14 cellular contexts compared by ENCODE assay signal in genomic region chr1:10173582-10173981, GRCh38.
"Had no signal": no experiment of that assay in that cellular context is flagged by ENCODE, and none has a peak within 500 bp of the region (broad histone marks: within the 10 kb centered on the region; RNA-seq: fewer than 3 reads in every experiment).

No MANE protein-coding gene starts in this region.

- H3K9me3 Mint-ChIP-seq: activated T-helper 1 cell treated with anti-CD3 and anti-CD28 coated beads, Interleukin-12 subunit alpha, Interleukin-12 subunit beta, Interleukin-2, Interleukin-4 antibody, amounts not matched to agents 30 ng/mL and 10 ng/mL and 1 ng/mL, durations not matched to agents 14 hours and 24 hours and 36 hours; dendritic cell treated with granulocyte-macrophage colony-stimulating factor and Interleukin-4, amounts not matched to agents 40 ng/mL and 50 ng/mL, for 4 days; immature natural killer cell had no signal

- H3K9me3 ChIP-seq: adrenal gland, lower lobe of right lung, prostate gland, sigmoid colon had no signal

- H3K27ac Mint-ChIP-seq: activated T-helper 1 cell treated with anti-CD3 and anti-CD28 coated beads, Interleukin-12 subunit alpha, Interleukin-12 subunit beta, Interleukin-2, Interleukin-4 antibody, amounts not matched to agents 30 ng/mL and 10 ng/mL and 1 ng/mL, durations not matched to agents 14 hours and 24 hours and 36 hours; dendritic cell treated with granulocyte-macrophage colony-stimulating factor and Interleukin-4, amounts not matched to agents 40 ng/mL and 50 ng/mL, for 4 days; immature natural killer cell had no signal

- FAIRE-seq: TTC549 had no signal

- H3K4me3 Mint-ChIP-seq: activated T-helper 1 cell treated with anti-CD3 and anti-CD28 coated beads, Interleukin-12 subunit alpha, Interleukin-12 subunit beta, Interleukin-2, Interleukin-4 antibody, amounts not matched to agents 30 ng/mL and 10 ng/mL and 1 ng/mL, durations not matched to agents 14 hours and 24 hours and 36 hours; central memory CD8-positive, alpha-beta T cell; dendritic cell treated with granulocyte-macrophage colony-stimulating factor and Interleukin-4, amounts not matched to agents 40 ng/mL and 50 ng/mL, for 4 days; immature natural killer cell; naive thymus-derived CD4-positive, alpha-beta T cell had no signal

- H3K27me3 Mint-ChIP-seq: central memory CD8-positive, alpha-beta T cell; dendritic cell treated with granulocyte-macrophage colony-stimulating factor and Interleukin-4, amounts not matched to agents 40 ng/mL and 50 ng/mL, for 4 days; naive thymus-derived CD4-positive, alpha-beta T cell had no signal

- ATAC-seq: left cardiac atrium; lower lobe of right lung; naive thymus-derived CD4-positive, alpha-beta T cell had no signal

- DNase-seq: activated CD4-positive, alpha-beta T cell treated with anti-CD3 and anti-CD28 coated beads, Interleukin-2, amount 50 U/mL, for 1 hour; activated naive CD4-positive, alpha-beta T cell; adrenal gland; immature natural killer cell; left cardiac atrium; lower lobe of right lung; naive thymus-derived CD4-positive, alpha-beta T cell; sigmoid colon; stimulated activated CD4-positive, alpha-beta T cell treated with anti-CD3 and anti-CD28 coated beads, Interleukin-2, amount 100 ng/mL, for 48 hours had no signal

- H3K4me3 ChIP-seq: adrenal gland, lower lobe of right lung, prostate gland, sigmoid colon had no signal

- H3K27me3 ChIP-seq: adrenal gland, sigmoid colon had no signal

- H3K27ac ChIP-seq: adrenal gland, lower lobe of right lung, prostate gland, sigmoid colon had no signal

- H3K4me1 ChIP-seq: lower lobe of right lung, prostate gland, sigmoid colon had no signal

- H3K36me3 ChIP-seq: prostate gland had no signal
